In genomic region chr2:66555511-66556324, GRCh38 we compare ENCODE assay signal across 9 cellular contexts.
DNase-seq lines count a peak whose midpoint lies in the region; ATAC-seq and TF ChIP-seq lines count a peak whose summit lies in the region.
"Had no signal": no experiment of that assay in that cellular context is flagged by ENCODE, and none has a peak within 500 bp of the region (broad histone marks: within the 10 kb centered on the region; RNA-seq: fewer than 3 reads in every experiment).

No MANE protein-coding gene starts in this region.

- intact Hi-C loops in left cardiac atrium (cut with DNase I), result no loop called here
- intact Hi-C loops in sciatic nerve (cut with DNase I), result no loop called here

- H3K4me3 ChIP-seq in GM08714 (ENCODE audit: low read length), result peak overlapping the region; percentile 14; the same call in 1 of the 2 replicates

- H3K27ac ChIP-seq in VCaP, result peak overlapping the region; percentile 23; the same call in 1 of the 2 replicates

- DNase-seq in left cardiac atrium (peak; percentile 41), sciatic nerve (ENCODE audit: low spot score) (no peak), NCI-H1436 (lab: John Stamatoyannopoulos, UW) (no peak), T-helper 2 cell (no peak)
- DNase-seq: H7 had no signal

- ATAC-seq in left cardiac atrium, result peak; percentile 71 to 82
- ATAC-seq in sciatic nerve, result peak; percentile 83
- ATAC-seq in HG02981 (IDR thresholded peaks at IDR 0.05; ENCODE audit: unreplicated experiment), result no peak
- ATAC-seq in GM21825 (IDR thresholded peaks at IDR 0.05; ENCODE audit: unreplicated experiment), result no peak

- no peak for TF ChIP-seq CTCF in VCaP (conservative IDR thresholded peaks at IDR 0.05)

Comparison
In these comparisons a context has a peak if more than half of its experiments do, and no peak if none do; other contexts are left out.
1. ATAC-seq: peak in left cardiac atrium (2 of 2) and sciatic nerve (single experiment); none in HG02981 (single experiment) and GM21825 (single experiment).